ENCODE assay signal across 1 cellular context in the genomic region with DNA sequence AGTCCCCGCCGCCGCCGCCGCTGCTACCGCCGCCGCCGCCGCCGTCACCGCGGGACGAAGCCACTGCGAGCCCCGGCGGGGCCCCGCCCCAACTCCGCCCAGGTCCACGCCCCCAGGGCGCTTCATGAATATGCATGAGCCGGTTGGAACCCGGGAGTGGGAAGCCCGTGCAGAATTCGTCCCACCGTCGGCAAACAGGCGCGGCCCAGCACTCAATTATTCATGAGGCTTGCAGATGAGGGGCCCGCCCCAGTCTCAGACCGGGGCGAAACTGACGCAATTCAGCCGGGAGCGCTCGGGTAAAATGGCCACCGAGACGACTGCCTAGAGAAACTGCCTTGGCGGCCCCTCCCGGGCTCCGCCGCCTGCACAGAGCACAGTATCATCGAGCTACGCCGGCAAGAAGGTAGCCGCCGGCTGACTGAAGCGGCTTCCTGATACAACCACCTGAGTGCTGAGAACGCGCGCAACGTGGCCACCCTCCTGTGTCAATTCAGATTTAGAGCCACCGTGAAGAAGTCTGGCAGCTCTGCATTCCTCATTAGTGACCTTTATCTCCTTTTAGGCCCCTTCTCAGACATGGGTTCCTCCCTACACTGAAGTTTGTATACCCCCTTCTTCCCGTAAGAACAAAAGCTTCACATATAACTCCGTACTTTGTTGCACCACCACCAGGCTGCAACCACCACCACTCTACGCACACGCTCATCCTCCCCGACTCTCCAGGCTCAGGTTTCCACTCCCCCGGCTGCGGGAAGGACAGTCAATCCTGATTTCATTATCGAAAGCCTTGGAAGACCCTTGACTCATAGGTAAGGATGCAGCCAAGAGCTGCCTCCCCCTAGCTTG.
A peak's percentile ranks its signal among the peaks of the same experiment; 100 is the strongest.
TF ChIP-seq lines count a peak whose summit lies in the region.

A gene with protein sequence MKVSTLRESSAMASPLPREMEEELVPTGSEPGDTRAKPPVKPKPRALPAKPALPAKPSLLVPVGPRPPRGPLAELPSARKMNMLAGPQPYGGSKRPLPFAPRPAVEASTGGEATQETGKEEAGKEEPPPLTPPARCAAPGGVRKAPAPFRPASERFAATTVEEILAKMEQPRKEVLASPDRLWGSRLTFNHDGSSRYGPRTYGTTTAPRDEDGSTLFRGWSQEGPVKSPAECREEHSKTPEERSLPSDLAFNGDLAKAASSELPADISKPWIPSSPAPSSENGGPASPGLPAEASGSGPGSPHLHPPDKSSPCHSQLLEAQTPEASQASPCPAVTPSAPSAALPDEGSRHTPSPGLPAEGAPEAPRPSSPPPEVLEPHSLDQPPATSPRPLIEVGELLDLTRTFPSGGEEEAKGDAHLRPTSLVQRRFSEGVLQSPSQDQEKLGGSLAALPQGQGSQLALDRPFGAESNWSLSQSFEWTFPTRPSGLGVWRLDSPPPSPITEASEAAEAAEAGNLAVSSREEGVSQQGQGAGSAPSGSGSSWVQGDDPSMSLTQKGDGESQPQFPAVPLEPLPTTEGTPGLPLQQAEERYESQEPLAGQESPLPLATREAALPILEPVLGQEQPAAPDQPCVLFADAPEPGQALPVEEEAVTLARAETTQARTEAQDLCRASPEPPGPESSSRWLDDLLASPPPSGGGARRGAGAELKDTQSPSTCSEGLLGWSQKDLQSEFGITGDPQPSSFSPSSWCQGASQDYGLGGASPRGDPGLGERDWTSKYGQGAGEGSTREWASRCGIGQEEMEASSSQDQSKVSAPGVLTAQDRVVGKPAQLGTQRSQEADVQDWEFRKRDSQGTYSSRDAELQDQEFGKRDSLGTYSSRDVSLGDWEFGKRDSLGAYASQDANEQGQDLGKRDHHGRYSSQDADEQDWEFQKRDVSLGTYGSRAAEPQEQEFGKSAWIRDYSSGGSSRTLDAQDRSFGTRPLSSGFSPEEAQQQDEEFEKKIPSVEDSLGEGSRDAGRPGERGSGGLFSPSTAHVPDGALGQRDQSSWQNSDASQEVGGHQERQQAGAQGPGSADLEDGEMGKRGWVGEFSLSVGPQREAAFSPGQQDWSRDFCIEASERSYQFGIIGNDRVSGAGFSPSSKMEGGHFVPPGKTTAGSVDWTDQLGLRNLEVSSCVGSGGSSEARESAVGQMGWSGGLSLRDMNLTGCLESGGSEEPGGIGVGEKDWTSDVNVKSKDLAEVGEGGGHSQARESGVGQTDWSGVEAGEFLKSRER (N-terminal part only) (minus strand): TSS at position 67 of the 849 bp plus-strand sequence. CDS start 3,067 bp downstream, outside the sequence.

TF ChIP-seq in K562, 482 proteins besides CTCF, POLR2A, EP300 and RAD21 (continued from another document and continues in another):
- TF ChIP-seq, protein P1, sequence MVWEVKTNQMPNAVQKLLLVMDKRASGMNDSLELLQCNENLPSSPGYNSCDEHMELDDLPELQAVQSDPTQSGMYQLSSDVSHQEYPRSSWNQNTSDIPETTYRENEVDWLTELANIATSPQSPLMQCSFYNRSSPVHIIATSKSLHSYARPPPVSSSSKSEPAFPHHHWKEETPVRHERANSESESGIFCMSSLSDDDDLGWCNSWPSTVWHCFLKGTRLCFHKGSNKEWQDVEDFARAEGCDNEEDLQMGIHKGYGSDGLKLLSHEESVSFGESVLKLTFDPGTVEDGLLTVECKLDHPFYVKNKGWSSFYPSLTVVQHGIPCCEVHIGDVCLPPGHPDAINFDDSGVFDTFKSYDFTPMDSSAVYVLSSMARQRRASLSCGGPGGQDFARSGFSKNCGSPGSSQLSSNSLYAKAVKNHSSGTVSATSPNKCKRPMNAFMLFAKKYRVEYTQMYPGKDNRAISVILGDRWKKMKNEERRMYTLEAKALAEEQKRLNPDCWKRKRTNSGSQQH (CRISPR knock-in tag; IDR thresholded peaks at IDR 0.05): no peak
- TF ChIP-seq, protein P2, sequence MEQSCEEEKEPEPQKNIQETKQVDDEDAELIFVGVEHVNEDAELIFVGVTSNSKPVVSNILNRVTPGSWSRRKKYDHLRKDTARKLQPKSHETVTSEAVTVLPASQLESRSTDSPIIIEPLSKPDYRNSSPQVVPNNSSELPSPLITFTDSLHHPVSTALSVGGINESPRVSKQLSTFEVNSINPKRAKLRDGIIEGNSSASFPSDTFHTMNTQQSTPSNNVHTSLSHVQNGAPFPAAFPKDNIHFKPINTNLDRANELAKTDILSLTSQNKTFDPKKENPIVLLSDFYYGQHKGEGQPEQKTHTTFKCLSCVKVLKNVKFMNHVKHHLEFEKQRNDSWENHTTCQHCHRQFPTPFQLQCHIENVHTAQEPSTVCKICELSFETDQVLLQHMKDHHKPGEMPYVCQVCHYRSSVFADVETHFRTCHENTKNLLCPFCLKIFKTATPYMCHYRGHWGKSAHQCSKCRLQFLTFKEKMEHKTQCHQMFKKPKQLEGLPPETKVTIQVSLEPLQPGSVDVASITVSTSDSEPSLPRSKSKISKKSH (CRISPR knock-in tag; IDR thresholded peaks at IDR 0.05): no peak
- no peak; the same call in 1 of the 2 replicates for TF ChIP-seq TOE1 (IDR thresholded peaks at IDR 0.05; ENCODE audit: borderline replicate concordance)
- no peak for TF ChIP-seq TOE1 (CRISPR knock-in tag; IDR thresholded peaks at IDR 0.05; ENCODE audit: borderline replicate concordance, low read depth)
- TF ChIP-seq HDAC8 (tag; IDR thresholded peaks at IDR 0.05): no peak
- TF ChIP-seq TAF7 (tag; IDR thresholded peaks at IDR 0.05): peak; percentile 86
- TF ChIP-seq MEF2D (tag; conservative IDR thresholded peaks at IDR 0.05; ENCODE audit: low read depth): no peak
- no peak for TF ChIP-seq STAG1 (CRISPR knock-in tag; IDR thresholded peaks at IDR 0.05; ENCODE audit: borderline replicate concordance)
- TF ChIP-seq ZNF77 (CRISPR knock-in tag; IDR thresholded peaks at IDR 0.05): no peak
- TF ChIP-seq BCOR (IDR thresholded peaks at IDR 0.05): no peak
- TF ChIP-seq HIVEP1 (CRISPR knock-in tag; IDR thresholded peaks at IDR 0.05): no peak
- no peak for TF ChIP-seq CBX5 (IDR thresholded peaks at IDR 0.05; ENCODE audit: borderline replicate concordance, low read depth)
- no peak for TF ChIP-seq SIX5 (IDR thresholded peaks at IDR 0.05; ENCODE audit: borderline replicate concordance in 1 of 2, insufficient read depth in 1 of 2, low read depth in 1 of 2, low read length in 2 of 2)
- TF ChIP-seq PURB (CRISPR knock-in tag; IDR thresholded peaks at IDR 0.05; ENCODE audit: low read depth): no peak
- no peak for TF ChIP-seq PTTG1 (tag; IDR thresholded peaks at IDR 0.05; ENCODE audit: low read depth)
- TF ChIP-seq, protein P3, sequence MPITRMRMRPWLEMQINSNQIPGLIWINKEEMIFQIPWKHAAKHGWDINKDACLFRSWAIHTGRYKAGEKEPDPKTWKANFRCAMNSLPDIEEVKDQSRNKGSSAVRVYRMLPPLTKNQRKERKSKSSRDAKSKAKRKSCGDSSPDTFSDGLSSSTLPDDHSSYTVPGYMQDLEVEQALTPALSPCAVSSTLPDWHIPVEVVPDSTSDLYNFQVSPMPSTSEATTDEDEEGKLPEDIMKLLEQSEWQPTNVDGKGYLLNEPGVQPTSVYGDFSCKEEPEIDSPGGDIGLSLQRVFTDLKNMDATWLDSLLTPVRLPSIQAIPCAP (CRISPR knock-in tag; IDR thresholded peaks at IDR 0.05; ENCODE audit: borderline replicate concordance): no peak; the same call in 1 of the 2 replicates
- TF ChIP-seq, protein P4, sequence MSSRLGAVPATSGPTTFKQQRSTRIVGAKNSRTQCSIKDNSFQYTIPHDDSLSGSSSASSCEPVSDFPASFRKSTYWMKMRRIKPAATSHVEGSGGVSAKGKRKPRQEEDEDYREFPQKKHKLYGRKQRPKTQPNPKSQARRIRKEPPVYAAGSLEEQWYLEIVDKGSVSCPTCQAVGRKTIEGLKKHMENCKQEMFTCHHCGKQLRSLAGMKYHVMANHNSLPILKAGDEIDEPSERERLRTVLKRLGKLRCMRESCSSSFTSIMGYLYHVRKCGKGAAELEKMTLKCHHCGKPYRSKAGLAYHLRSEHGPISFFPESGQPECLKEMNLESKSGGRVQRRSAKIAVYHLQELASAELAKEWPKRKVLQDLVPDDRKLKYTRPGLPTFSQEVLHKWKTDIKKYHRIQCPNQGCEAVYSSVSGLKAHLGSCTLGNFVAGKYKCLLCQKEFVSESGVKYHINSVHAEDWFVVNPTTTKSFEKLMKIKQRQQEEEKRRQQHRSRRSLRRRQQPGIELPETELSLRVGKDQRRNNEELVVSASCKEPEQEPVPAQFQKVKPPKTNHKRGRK (tag; IDR thresholded peaks at IDR 0.05): no peak
- peak; percentile 30; the same call in 1 of the 2 replicates for TF ChIP-seq GABPB1 (CRISPR knock-in tag; IDR thresholded peaks at IDR 0.05)
- TF ChIP-seq, protein P5, sequence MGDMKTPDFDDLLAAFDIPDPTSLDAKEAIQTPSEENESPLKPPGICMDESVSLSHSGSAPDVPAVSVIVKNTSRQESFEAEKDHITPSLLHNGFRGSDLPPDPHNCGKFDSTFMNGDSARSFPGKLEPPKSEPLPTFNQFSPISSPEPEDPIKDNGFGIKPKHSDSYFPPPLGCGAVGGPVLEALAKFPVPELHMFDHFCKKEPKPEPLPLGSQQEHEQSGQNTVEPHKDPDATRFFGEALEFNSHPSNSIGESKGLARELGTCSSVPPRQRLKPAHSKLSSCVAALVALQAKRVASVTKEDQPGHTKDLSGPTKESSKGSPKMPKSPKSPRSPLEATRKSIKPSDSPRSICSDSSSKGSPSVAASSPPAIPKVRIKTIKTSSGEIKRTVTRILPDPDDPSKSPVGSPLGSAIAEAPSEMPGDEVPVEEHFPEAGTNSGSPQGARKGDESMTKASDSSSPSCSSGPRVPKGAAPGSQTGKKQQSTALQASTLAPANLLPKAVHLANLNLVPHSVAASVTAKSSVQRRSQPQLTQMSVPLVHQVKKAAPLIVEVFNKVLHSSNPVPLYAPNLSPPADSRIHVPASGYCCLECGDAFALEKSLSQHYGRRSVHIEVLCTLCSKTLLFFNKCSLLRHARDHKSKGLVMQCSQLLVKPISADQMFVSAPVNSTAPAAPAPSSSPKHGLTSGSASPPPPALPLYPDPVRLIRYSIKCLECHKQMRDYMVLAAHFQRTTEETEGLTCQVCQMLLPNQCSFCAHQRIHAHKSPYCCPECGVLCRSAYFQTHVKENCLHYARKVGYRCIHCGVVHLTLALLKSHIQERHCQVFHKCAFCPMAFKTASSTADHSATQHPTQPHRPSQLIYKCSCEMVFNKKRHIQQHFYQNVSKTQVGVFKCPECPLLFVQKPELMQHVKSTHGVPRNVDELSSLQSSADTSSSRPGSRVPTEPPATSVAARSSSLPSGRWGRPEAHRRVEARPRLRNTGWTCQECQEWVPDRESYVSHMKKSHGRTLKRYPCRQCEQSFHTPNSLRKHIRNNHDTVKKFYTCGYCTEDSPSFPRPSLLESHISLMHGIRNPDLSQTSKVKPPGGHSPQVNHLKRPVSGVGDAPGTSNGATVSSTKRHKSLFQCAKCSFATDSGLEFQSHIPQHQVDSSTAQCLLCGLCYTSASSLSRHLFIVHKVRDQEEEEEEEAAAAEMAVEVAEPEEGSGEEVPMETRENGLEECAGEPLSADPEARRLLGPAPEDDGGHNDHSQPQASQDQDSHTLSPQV (IDR thresholded peaks at IDR 0.05): peak; percentile 33; the same call in 1 of the 2 replicates
- TF ChIP-seq, protein P6, sequence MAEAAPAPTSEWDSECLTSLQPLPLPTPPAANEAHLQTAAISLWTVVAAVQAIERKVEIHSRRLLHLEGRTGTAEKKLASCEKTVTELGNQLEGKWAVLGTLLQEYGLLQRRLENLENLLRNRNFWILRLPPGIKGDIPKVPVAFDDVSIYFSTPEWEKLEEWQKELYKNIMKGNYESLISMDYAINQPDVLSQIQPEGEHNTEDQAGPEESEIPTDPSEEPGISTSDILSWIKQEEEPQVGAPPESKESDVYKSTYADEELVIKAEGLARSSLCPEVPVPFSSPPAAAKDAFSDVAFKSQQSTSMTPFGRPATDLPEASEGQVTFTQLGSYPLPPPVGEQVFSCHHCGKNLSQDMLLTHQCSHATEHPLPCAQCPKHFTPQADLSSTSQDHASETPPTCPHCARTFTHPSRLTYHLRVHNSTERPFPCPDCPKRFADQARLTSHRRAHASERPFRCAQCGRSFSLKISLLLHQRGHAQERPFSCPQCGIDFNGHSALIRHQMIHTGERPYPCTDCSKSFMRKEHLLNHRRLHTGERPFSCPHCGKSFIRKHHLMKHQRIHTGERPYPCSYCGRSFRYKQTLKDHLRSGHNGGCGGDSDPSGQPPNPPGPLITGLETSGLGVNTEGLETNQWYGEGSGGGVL (CRISPR knock-in tag; IDR thresholded peaks at IDR 0.05): no peak
- TF ChIP-seq PCBP1 (IDR thresholded peaks at IDR 0.05; ENCODE audit: low read depth, low read length, poor library complexity, severe bottlenecking): no peak
- no peak for TF ChIP-seq TAL1 (IDR thresholded peaks at IDR 0.05)
- TF ChIP-seq MXI1 (IDR thresholded peaks at IDR 0.05; ENCODE audit: low read depth, low read length): no peak
- TF ChIP-seq, protein P7, sequence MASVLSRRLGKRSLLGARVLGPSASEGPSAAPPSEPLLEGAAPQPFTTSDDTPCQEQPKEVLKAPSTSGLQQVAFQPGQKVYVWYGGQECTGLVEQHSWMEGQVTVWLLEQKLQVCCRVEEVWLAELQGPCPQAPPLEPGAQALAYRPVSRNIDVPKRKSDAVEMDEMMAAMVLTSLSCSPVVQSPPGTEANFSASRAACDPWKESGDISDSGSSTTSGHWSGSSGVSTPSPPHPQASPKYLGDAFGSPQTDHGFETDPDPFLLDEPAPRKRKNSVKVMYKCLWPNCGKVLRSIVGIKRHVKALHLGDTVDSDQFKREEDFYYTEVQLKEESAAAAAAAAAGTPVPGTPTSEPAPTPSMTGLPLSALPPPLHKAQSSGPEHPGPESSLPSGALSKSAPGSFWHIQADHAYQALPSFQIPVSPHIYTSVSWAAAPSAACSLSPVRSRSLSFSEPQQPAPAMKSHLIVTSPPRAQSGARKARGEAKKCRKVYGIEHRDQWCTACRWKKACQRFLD (CRISPR knock-in tag; IDR thresholded peaks at IDR 0.05): no peak; the same call in 1 of the 2 replicates
- no peak for TF ChIP-seq FOXA1 (IDR thresholded peaks at IDR 0.05; ENCODE audit: borderline replicate concordance)
- no peak for TF ChIP-seq CREM (IDR thresholded peaks at IDR 0.05; ENCODE audit: low read depth)
- TF ChIP-seq CBFA2T3 (IDR thresholded peaks at IDR 0.05): 0 out of 2 replicates have a peak, but pooled peaks have one; percentile 4
